ENCODE assay signal across 20 cellular contexts in genomic region chr18:7856733-7857132, GRCh38.
DNase-seq lines count a peak whose midpoint lies in the region; ATAC-seq and TF ChIP-seq lines count a peak whose summit lies in the region.
"Had no signal": no experiment of that assay in that cellular context is flagged by ENCODE, and none has a peak within 500 bp of the region (broad histone marks: within the 10 kb centered on the region; RNA-seq: fewer than 3 reads in every experiment).

No MANE protein-coding gene starts in this region.

- H3K79me2 ChIP-seq in mesendoderm (ENCODE audit: control insufficient read depth, insufficient read depth, low read length): no peaks in the 10 kb centered on the region

- peaks cover 4 to 28% (median 5%) of the 10 kb centered on the region in 6 donors for H3K9me3 Mint-ChIP-seq in immature natural killer cell

- H3K4ac ChIP-seq in mesendoderm (ENCODE audit: low read depth, low read length): no peak overlapping the region

- peaks cover 0 to 4% (median 0%) of the 10 kb centered on the region in 3 donors for H3K36me3 Mint-ChIP-seq in immature natural killer cell
- H3K36me3 Mint-ChIP-seq: stimulated activated naive B cell treated with anti-CD40 and anti-IgM and Interleukin-4, amounts not matched to agents 10 μg/mL and 1 μg/mL and 100 μg/mL, for 72 hours had no signal

- H2AK5ac ChIP-seq in mesendoderm (ENCODE audit: low read length): no peak overlapping the region

- H3K56ac ChIP-seq in mesendoderm (ENCODE audit: low read length): no peak overlapping the region

- H2BK120ac ChIP-seq in mesendoderm (ENCODE audit: low read depth, low read length): no peak overlapping the region

- no peaks in the 10 kb centered on the region for H3K9me3 ChIP-seq in RWPE2 (ENCODE audit: severe bottlenecking)
- H3K9me3 ChIP-seq: transverse colon had no signal

- WGBS in mesendoderm (ENCODE audit: extremely low coverage, insufficient coverage, low lambda C conversion rate): no CpG with 5 or more reads among the region's 2 CpGs

- no peaks in the 10 kb centered on the region for H3K79me1 ChIP-seq in mesendoderm (ENCODE audit: low read length)

- H2BK5ac ChIP-seq in mesendoderm (ENCODE audit: low read length): no peak overlapping the region

- DNase-seq in GM03348 (ENCODE audit: low spot score) (peak; percentile 16), RWPE2 (ENCODE audit: low spot score) (no peak), epithelial cell of esophagus (ENCODE audit: low read depth) (peak; percentile 45), mesendoderm (peak; percentile 33), immature natural killer cell (no peak), NCI-H510A (lab: John Stamatoyannopoulos, UW) (no peak)
- no peak for DNase-seq in effector CD8-positive, alpha-beta T cell (lab: John Stamatoyannopoulos, UW)
- DNase-seq in activated CD8-positive, alpha-beta memory T cell treated with anti-CD3 and anti-CD28 coated beads, Interleukin-2, amount 50 U/mL, for 48 hours: no peak
- DNase-seq: activated CD8-positive, alpha-beta memory T cell treated with anti-CD3 and anti-CD28 coated beads for 24 hours; amniotic stem cell; cortex of kidney; erythroblast; glutamatergic neuron; NCI-H1092 treated with DMSO at 0.1 percent for 48 hours; NCI-H2107; stimulated activated naive B cell treated with anti-CD40 and anti-IgM and Interleukin-4, amounts not matched to agents 10 μg/mL and 1 μg/mL and 100 μg/mL, for 72 hours; transverse colon had no signal

- H3K27ac Mint-ChIP-seq in immature natural killer cell: no peak overlapping the region
- H3K27ac Mint-ChIP-seq: nephron; stimulated activated naive B cell treated with anti-CD40 and anti-IgM and Interleukin-4, amounts not matched to agents 10 μg/mL and 1 μg/mL and 100 μg/mL, for 72 hours had no signal

- H3K4me2 ChIP-seq in mesendoderm (ENCODE audit: low read length): no peak overlapping the region

- no peaks in the 10 kb centered on the region for H3K4me1 Mint-ChIP-seq in immature natural killer cell
- H3K4me1 Mint-ChIP-seq: stimulated activated naive B cell treated with anti-CD40 and anti-IgM and Interleukin-4, amounts not matched to agents 10 μg/mL and 1 μg/mL and 100 μg/mL, for 72 hours had no signal

- no peak overlapping the region for H4K8ac ChIP-seq in mesendoderm (ENCODE audit: low read depth, low read length)

- no peak overlapping the region for H3K27ac ChIP-seq in RWPE2 (ENCODE audit: poor library complexity, severe bottlenecking)
- H3K27ac ChIP-seq in mesendoderm (ENCODE audit: low read depth, low read length): no peak overlapping the region
- H3K27ac ChIP-seq: HL-60, transverse colon had no signal

- ATAC-seq in RWPE2 (ENCODE audit: low read depth): peak; percentile 79
- ATAC-seq: K562; stimulated activated naive B cell treated with anti-CD40 and anti-IgM and Interleukin-4, amounts not matched to agents 10 μg/mL and 1 μg/mL and 100 μg/mL, for 72 hours had no signal

- H3K4me1 ChIP-seq in RWPE2 (ENCODE audit: insufficient read depth, poor library complexity, severe bottlenecking) (peaks cover 9% of the 10 kb centered on the region), mesendoderm (ENCODE audit: control insufficient read depth, low read depth, low read length) (no peaks in the 10 kb centered on the region)

- H4K5ac ChIP-seq in mesendoderm (ENCODE audit: low read length): no peak overlapping the region

- H3K18ac ChIP-seq in mesendoderm (ENCODE audit: low read length): no peak overlapping the region

- H2BK15ac ChIP-seq in mesendoderm (replicated peaks; ENCODE audit: low read depth): no peak overlapping the region

- H3K36me3 ChIP-seq in RWPE2 (ENCODE audit: low read depth) (no peaks in the 10 kb centered on the region), mesendoderm (ENCODE audit: control insufficient read depth, insufficient read depth, low read length) (no peaks in the 10 kb centered on the region)
- H3K36me3 ChIP-seq: transverse colon had no signal

- H3K27me3 ChIP-seq in RWPE2 (ENCODE audit: insufficient read depth, poor library complexity, severe bottlenecking) (no peaks in the 10 kb centered on the region), mesendoderm (ENCODE audit: insufficient read depth, low read length, poor library complexity) (no peaks in the 10 kb centered on the region)
- H3K27me3 ChIP-seq: transverse colon had no signal

- peaks cover 0 to 8% (median 0%) of the 10 kb centered on the region in 3 donors for H3K27me3 Mint-ChIP-seq in immature natural killer cell (ENCODE audit: low read depth in 3 of 3)
- H3K27me3 Mint-ChIP-seq: stimulated activated naive B cell treated with anti-CD40 and anti-IgM and Interleukin-4, amounts not matched to agents 10 μg/mL and 1 μg/mL and 100 μg/mL, for 72 hours had no signal

- no peak overlapping the region for H3K23ac ChIP-seq in mesendoderm (ENCODE audit: low read length)

- H3K9ac ChIP-seq in mesendoderm (ENCODE audit: low read length): no peak overlapping the region

- TF ChIP-seq CTCF in RWPE2 (IDR thresholded peaks at IDR 0.05; ENCODE audit: poor library complexity, severe bottlenecking): no peak
- no peak for TF ChIP-seq CTCF in epithelial cell of esophagus (IDR thresholded peaks at IDR 0.05; ENCODE audit: insufficient read depth, low read depth, low read length, missing control alignments)

- no peak overlapping the region for H3K4me3 Mint-ChIP-seq in immature natural killer cell
- H3K4me3 Mint-ChIP-seq: nephron; stimulated activated naive B cell treated with anti-CD40 and anti-IgM and Interleukin-4, amounts not matched to agents 10 μg/mL and 1 μg/mL and 100 μg/mL, for 72 hours had no signal

- H3K4me3 ChIP-seq in RWPE2 (ENCODE audit: severe bottlenecking): no peak overlapping the region
- no peak overlapping the region for H3K4me3 ChIP-seq in epithelial cell of esophagus (ENCODE audit: low read length)
- no peak overlapping the region for H3K4me3 ChIP-seq in mesendoderm (ENCODE audit: low read length)
- H3K4me3 ChIP-seq: K562, transverse colon had no signal

Comparison
In these comparisons a context has a peak if more than half of its experiments do, and no peak if none do; other contexts are left out.
1. DNase-seq: peak in GM03348 (single experiment), epithelial cell of esophagus (single experiment) and mesendoderm (single experiment); none in RWPE2 (single experiment), effector CD8-positive, alpha-beta T cell (single experiment), activated CD8-positive, alpha-beta memory T cell treated with anti-CD3 and anti-CD28 coated beads, Interleukin-2, amount 50 U/mL, for 48 hours (single experiment), immature natural killer cell (0 of 3) and NCI-H510A (single experiment).